ENCODE assay signal across 13 cellular contexts in genomic region chr14:22551597-22551982, GRCh38. TPM values are rescaled to one million over a fixed set of nuclear protein-coding genes. Genes with fewer than 3 reads are reported as not detected.
DNase-seq lines count a peak whose midpoint lies in the region; ATAC-seq, FAIRE-seq and TF ChIP-seq lines count a peak whose summit lies in the region.
"Had no signal": no experiment of that assay in that cellular context is flagged by ENCODE, and none has a peak within 500 bp of the region (broad histone marks: within the 10 kb centered on the region; RNA-seq: fewer than 3 reads in every experiment).

No MANE protein-coding gene starts in this region.

- H3K4me1 ChIP-seq in astrocyte (ENCODE audit: insufficient read depth, low read length): peaks cover 43% of the 10 kb centered on the region

- H3K4me3 ChIP-seq in astrocyte (ENCODE audit: insufficient read depth, low read depth, low read length): no peak overlapping the region

- H3K27me3 ChIP-seq in astrocyte (ENCODE audit: insufficient read depth, low read length): no peaks in the 10 kb centered on the region

- no peak overlapping the region for H3K4me2 ChIP-seq in astrocyte (ENCODE audit: low read length)

- peaks cover 89% of the 10 kb centered on the region for H3K4me1 Mint-ChIP-seq in T-helper 2 cell treated with Interferon-gamma antibody and Interleukin-4, amounts not matched to agents 5 μg/mL and 100 μg/mL, for 36 hours (ENCODE audit: low read depth)
- peaks cover 48% of the 10 kb centered on the region for H3K4me1 Mint-ChIP-seq in astrocyte (ENCODE audit: low read depth, unreplicated experiment)
- peaks cover 61% of the 10 kb centered on the region for H3K4me1 Mint-ChIP-seq in osteocyte (ENCODE audit: unreplicated experiment)

- no peak overlapping the region for H3K27ac ChIP-seq in astrocyte (ENCODE audit: low read depth, low read length)
- H3K27ac ChIP-seq: WERI-Rb-1 had no signal

- H3K9me3 ChIP-seq in astrocyte (ENCODE audit: insufficient read depth, low read depth, low read length): no peaks in the 10 kb centered on the region

- peak overlapping the region; percentile 72 for H3K4me3 Mint-ChIP-seq in T-helper 2 cell treated with Interferon-gamma antibody and Interleukin-4, amounts not matched to agents 5 μg/mL and 100 μg/mL, for 36 hours
- H3K4me3 Mint-ChIP-seq in astrocyte (ENCODE audit: unreplicated experiment) (no peak overlapping the region), osteocyte (ENCODE audit: unreplicated experiment) (no peak overlapping the region)

- no peak for TF ChIP-seq CTCF in astrocyte (IDR thresholded peaks at IDR 0.05; ENCODE audit: insufficient read depth, low read depth, low read length)
- TF ChIP-seq CTCF in osteocyte (IDR thresholded peaks at IDR 0.05): no peak

- peak overlapping the region; percentile 96 for H3K27ac Mint-ChIP-seq in T-helper 2 cell treated with Interferon-gamma antibody and Interleukin-4, amounts not matched to agents 5 μg/mL and 100 μg/mL, for 36 hours
- peak overlapping the region; percentile 8 for H3K27ac Mint-ChIP-seq in astrocyte (ENCODE audit: unreplicated experiment)
- peak overlapping the region; percentile 25 for H3K27ac Mint-ChIP-seq in osteocyte (ENCODE audit: unreplicated experiment)

- peak overlapping the region; percentile 18 for H2AFZ ChIP-seq in astrocyte (ENCODE audit: low read depth, low read length)

- H3K9ac ChIP-seq in astrocyte (ENCODE audit: low read length): no peak overlapping the region

- H3K9me3 Mint-ChIP-seq in T-helper 2 cell treated with Interferon-gamma antibody and Interleukin-4, amounts not matched to agents 5 μg/mL and 100 μg/mL, for 36 hours: no peaks in the 10 kb centered on the region
- H3K9me3 Mint-ChIP-seq in astrocyte (ENCODE audit: unreplicated experiment): no peaks in the 10 kb centered on the region
- no peaks in the 10 kb centered on the region for H3K9me3 Mint-ChIP-seq in osteocyte (ENCODE audit: unreplicated experiment)

- H3K36me3 Mint-ChIP-seq in T-helper 2 cell treated with Interferon-gamma antibody and Interleukin-4, amounts not matched to agents 5 μg/mL and 100 μg/mL, for 36 hours (ENCODE audit: low read depth): peaks cover 72% of the 10 kb centered on the region
- H3K36me3 Mint-ChIP-seq in astrocyte (ENCODE audit: low read depth, unreplicated experiment) (peaks cover 2% of the 10 kb centered on the region), osteocyte (ENCODE audit: unreplicated experiment) (no peaks in the 10 kb centered on the region)

- no peaks in the 10 kb centered on the region for H3K79me2 ChIP-seq in astrocyte (ENCODE audit: insufficient read depth, low read length)

- H3K36me3 ChIP-seq in astrocyte (ENCODE audit: insufficient read depth, low read length): no peaks in the 10 kb centered on the region
- H3K36me3 ChIP-seq: WERI-Rb-1 had no signal

- H3K27me3 Mint-ChIP-seq in T-helper 2 cell treated with Interferon-gamma antibody and Interleukin-4, amounts not matched to agents 5 μg/mL and 100 μg/mL, for 36 hours (ENCODE audit: low read depth): peaks cover 4% of the 10 kb centered on the region
- H3K27me3 Mint-ChIP-seq in astrocyte (ENCODE audit: low read depth, unreplicated experiment) (no peaks in the 10 kb centered on the region), osteocyte (ENCODE audit: unreplicated experiment) (no peaks in the 10 kb centered on the region)

- H4K20me1 ChIP-seq in astrocyte (ENCODE audit: insufficient read depth, low read length): no peaks in the 10 kb centered on the region

- DNase-seq in T-helper 2 cell treated with Interferon-gamma antibody and Interleukin-4, amounts not matched to agents 5 μg/mL and 100 μg/mL, for 36 hours (ENCODE audit: low spot score): no peak
- no peak for DNase-seq in T-helper 2 cell
- peak; percentile 24 for DNase-seq in OCI-M1 (lab: John Stamatoyannopoulos, UW)
- no peak for DNase-seq in astrocyte (ENCODE audit: low read depth)
- no peak for DNase-seq in osteocyte (ENCODE audit: extremely low spot score, unreplicated experiment)
- no peak for DNase-seq in HT-29 (ENCODE audit: low spot score)
- DNase-seq in DMS79 treated with DMSO at 0.1 percent for 48 hours (lab: John Stamatoyannopoulos, UW): no peak
- DNase-seq: aorta, DMS79, NCI-H187, WERI-Rb-1 had no signal

- no peak for ATAC-seq in GM18861 (IDR thresholded peaks at IDR 0.05; ENCODE audit: unreplicated experiment)

- no peak for FAIRE-seq in astrocyte (lab: Jason Lieb, UNC)
- FAIRE-seq: A204.1 had no signal

RNA-seq across cellular contexts. Expression of gene DAD1, which starts 37.4 kb away (rescaled TPM):
- total RNA-seq in astrocyte (302 and 319 TPM in 2 replicates), osteocyte (220 and 223 TPM in 2 replicates)
- total RNA-seq in HT-29 (2014; rRNA removed; shearing (Covaris generic)): 111 and 124 TPM in 2 replicates

RNA-seq across cellular contexts. Expression of gene ABHD4, which starts 46.5 kb away (rescaled TPM):
- 46.9 and 52.4 TPM in 2 replicates for total RNA-seq in astrocyte
- 74.1 and 87.3 TPM in 2 replicates for total RNA-seq in osteocyte
- total RNA-seq in HT-29 (2014; rRNA removed; shearing (Covaris generic)): 6.1 and 8.4 TPM in 2 replicates

Comparison
In these comparisons a context has a peak if more than half of its experiments do, and no peak if none do; other contexts are left out.
1. H3K27ac Mint-ChIP-seq: peak in every context shown above with its lines; median percentile 96 in T-helper 2 cell treated with Interferon-gamma antibody and Interleukin-4, amounts not matched to agents 5 μg/mL and 100 μg/mL, for 36 hours; 25 in osteocyte; 8 in astrocyte.